Comparison of ENCODE assay signal across 9 cellular contexts in the genomic region with DNA sequence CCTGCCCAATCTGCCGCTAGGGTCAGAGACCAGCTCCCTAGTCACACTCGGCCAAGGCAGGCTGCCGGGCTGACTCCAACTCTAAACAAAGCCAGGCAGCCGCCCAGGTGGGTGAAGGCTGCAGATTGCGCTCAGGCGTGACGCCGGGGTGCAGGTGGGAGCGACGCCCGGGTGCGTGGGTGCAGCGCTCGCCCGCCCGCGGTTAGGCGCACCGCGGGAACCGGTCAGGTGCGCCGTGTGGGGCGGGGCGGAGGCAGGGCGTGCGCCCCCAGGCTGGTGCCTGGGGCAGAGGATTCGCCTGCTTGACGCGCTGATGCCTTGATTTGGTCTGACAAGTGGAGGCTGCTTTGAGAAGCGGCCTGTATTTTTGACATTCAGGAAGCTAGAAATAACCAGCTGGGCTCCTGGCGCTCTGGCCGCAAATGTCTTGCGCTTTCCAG.
DNase-seq lines count a peak whose midpoint lies in the region; ATAC-seq, FAIRE-seq and TF ChIP-seq lines count a peak whose summit lies in the region.
"Had no signal": no experiment of that assay in that cellular context is flagged by ENCODE, and none has a peak within 500 bp of the region (broad histone marks: within the 10 kb centered on the region; RNA-seq: fewer than 3 reads in every experiment).

No MANE protein-coding gene starts in this region.

- 0 out of 2 replicates have a peak, but pooled peaks cover 5% of the 10 kb centered on the region for H3F3A ChIP-seq in SU-DHL-6 (ENCODE audit: insufficient read depth)

- H4K20me1 ChIP-seq in SU-DHL-6 (ENCODE audit: low read depth, low read length) (no peaks in the 10 kb centered on the region), GM12878 (ENCODE audit: control insufficient read depth, insufficient read depth) (no peaks in the 10 kb centered on the region)

- under 1% methylated on average over 32 of the region's 34 CpGs for WGBS in GM12878 (ENCODE audit: insufficient coverage, insufficient replicate concordance, low lambda C conversion rate, missing lambda C conversion rate)
- WGBS in liver: 25% methylated on average over 34 of the region's 34 CpGs

- in situ Hi-C loops in GM12878 (cut with MboI): no loop called here

- H3K9ac ChIP-seq in SU-DHL-6 (ENCODE audit: low read length) (peak overlapping the region; percentile 33; the same call in 1 of the 2 replicates), GM12878 (ENCODE audit: control insufficient read depth, insufficient read depth, low read length) (peak overlapping the region; percentile 48), liver (ENCODE audit: low read depth in 1 of 2, low read length in 2 of 2) (peak overlapping the region in 1 of 2 donors; percentile 23)

- peak; percentile 65 for TF ChIP-seq POLR2A in GM12878 (IDR thresholded peaks at IDR 0.05; ENCODE audit: low read depth, low read length)

- no peaks in the 10 kb centered on the region for H3K27me3 ChIP-seq in SU-DHL-6 (ENCODE audit: low read length)
- H3K27me3 ChIP-seq in GM12878 (replicated peaks in 1 of 2; ENCODE audit: control insufficient read depth in 2 of 2, insufficient read depth in 2 of 2, low read length in 1 of 2): no peaks in the 10 kb centered on the region
- no peaks in the 10 kb centered on the region for H3K27me3 ChIP-seq in liver (ENCODE audit: control insufficient read depth in 4 of 4, insufficient read depth in 4 of 4, low read length in 3 of 4)

- H3K79me2 ChIP-seq in SU-DHL-6 (ENCODE audit: insufficient read depth, low read length) (no peaks in the 10 kb centered on the region), GM12878 (ENCODE audit: control insufficient read depth, insufficient read depth, low read length) (no peaks in the 10 kb centered on the region)

- H3K4me2 ChIP-seq in SU-DHL-6 (ENCODE audit: low read depth, low read length, poor library complexity, severe bottlenecking): peak overlapping the region; percentile 64
- peak overlapping the region; percentile 39 for H3K4me2 ChIP-seq in GM12878 (ENCODE audit: control insufficient read depth, insufficient read depth)

- peak; percentile 17 for DNase-seq in NOMO-1 treated with DMSO at 0.1 percent for 48 hours (lab: John Stamatoyannopoulos, UW; ENCODE audit: unreplicated experiment)
- no peak for DNase-seq in NOMO-1 (lab: John Stamatoyannopoulos, UW; ENCODE audit: unreplicated experiment in 2 of 2)
- peak; percentile 52 for DNase-seq in GM12878 (ENCODE audit: low read depth, low spot score)
- peak; percentile 48 to 74 for DNase-seq in stimulated activated CD8-positive, alpha-beta memory T cell treated with anti-CD3 and anti-CD28 coated beads, Interleukin-7, amount 100 ng/mL, for 4 hours (ENCODE audit: low read depth in 2 of 2)
- no peak for DNase-seq in Kasumi-1 (lab: John Stamatoyannopoulos, UW)

- intact Hi-C loops in GM12878 (cut with micrococcal nuclease; ENCODE audit: unreplicated experiment): loop anchor here (1.0 kb wide), 1 partner anchor 23 kb away; no protein-coding TSS in a partner anchor

- FAIRE-seq in GM12878 (lab: Jason Lieb, UNC): peak; percentile 80
- FAIRE-seq: frontal cortex had no signal

- CTCF ChIA-PET in GM12878 (lab: Yijun Ruan, JAX): interaction anchor here (1.0 to 1.3 kb wide), 5 partner anchors 9 to 151 kb away, joined by 3 to 7 read pairs (median 3); no protein-coding TSS in a partner anchor

- TF ChIP-seq CTCF in SU-DHL-6 (IDR thresholded peaks at IDR 0.05; ENCODE audit: insufficient read depth, low read length, poor library complexity, severe bottlenecking) (no peak), GM12878 (IDR thresholded peaks at IDR 0.05 in 2 of 3, conservative IDR thresholded peaks at IDR 0.05 in 1 of 3; ENCODE audit: control insufficient read depth in 2 of 3, extremely low read depth in 1 of 3, insufficient read depth in 1 of 3, low read depth in 3 of 3, low read length in 3 of 3) (no peak), liver (IDR thresholded peaks at IDR 0.05; ENCODE audit: low read depth, low read length, missing input control) (peak; percentile 42)

- H3K4me1 ChIP-seq in GM12878 (ENCODE audit: control insufficient read depth, insufficient read depth, low read length): peaks cover 22% of the 10 kb centered on the region
- peaks cover 3 to 14% (median 10%) of the 10 kb centered on the region in 4 donors for H3K4me1 ChIP-seq in liver (ENCODE audit: control insufficient read depth in 4 of 4, insufficient read depth in 4 of 4, low read length in 3 of 4)

- POLR2A ChIA-PET in GM12878 (lab: Charles Lee): interaction anchor here (0.6 to 0.9 kb wide), 2 partner anchors 10 to 12 kb away, joined by 3 to 4 read pairs; no protein-coding TSS in a partner anchor

- H3K36me3 ChIP-seq in SU-DHL-6 (ENCODE audit: low read length) (no peaks in the 10 kb centered on the region), GM12878 (ENCODE audit: control insufficient read depth in 2 of 2, insufficient read depth in 2 of 2, low read length in 1 of 2) (no peaks in the 10 kb centered on the region), liver (ENCODE audit: control insufficient read depth in 4 of 4, insufficient read depth in 3 of 4, low read depth in 1 of 4, low read length in 3 of 4) (no peaks in the 10 kb centered on the region)

- H3K9me3 ChIP-seq in SU-DHL-6 (ENCODE audit: insufficient read depth, low read length): no peaks in the 10 kb centered on the region
- no peaks in the 10 kb centered on the region; the same call in 2 of the 3 replicates for H3K9me3 ChIP-seq in GM12878 (replicated peaks; ENCODE audit: control insufficient read depth, insufficient read depth, low read length)
- no peaks in the 10 kb centered on the region for H3K9me3 ChIP-seq in liver (ENCODE audit: control insufficient read depth in 4 of 4, low read length in 3 of 4)

- TF ChIP-seq RAD21 in GM12878 (IDR thresholded peaks at IDR 0.05; ENCODE audit: insufficient read depth, low read depth, low read length) (no peak), liver (IDR thresholded peaks at IDR 0.05) (peak; percentile 47 to 67)

- SMC1A ChIA-PET in GM12878 (lab: Charles Lee; ENCODE audit: uncharacterized antibody, unreplicated experiment): interaction anchor here (0.9 to 2.1 kb wide), 14 partner anchors 11 to 151 kb away, joined by 3 to 7 read pairs (median 5); no protein-coding TSS in a partner anchor

- H2AFZ ChIP-seq in SU-DHL-6 (ENCODE audit: low read depth, low read length, severe bottlenecking): no peak overlapping the region
- H2AFZ ChIP-seq in GM12878 (ENCODE audit: control insufficient read depth, low read depth, low read length): peak overlapping the region; percentile 61

- no peaks in the 10 kb centered on the region for H3K9me2 ChIP-seq in SU-DHL-6 (replicated peaks; ENCODE audit: insufficient read depth, low read length)

- TF ChIP-seq EP300 in GM12878 (IDR thresholded peaks at IDR 0.05; ENCODE audit: borderline replicate concordance in 1 of 2, control insufficient read depth in 1 of 2, low read depth in 2 of 2, low read length in 2 of 2): no peak

- H3K27ac ChIP-seq in SU-DHL-6 (ENCODE audit: low read depth, low read length): peak overlapping the region; percentile 45
- no peak overlapping the region for H3K27ac ChIP-seq in GM12878 (ENCODE audit: control insufficient read depth, insufficient read depth)
- H3K27ac ChIP-seq in liver (ENCODE audit: low read depth in 1 of 2, low read length in 2 of 2): peak overlapping the region; percentile 17 to 44

- peak overlapping the region; percentile 8 for H3K4me3 ChIP-seq in SU-DHL-6 (ENCODE audit: insufficient read depth, low read length, poor library complexity, severe bottlenecking)
- H3K4me3 ChIP-seq in GM12878: peak overlapping the region; percentile 66
- H3K4me3 ChIP-seq in liver (ENCODE audit: low read depth in 1 of 3, low read length in 3 of 3): peak overlapping the region in 1 of 3 donors; percentile 21

- RAD21 ChIA-PET in GM12878 (lab: Charles Lee; ENCODE audit: unreplicated experiment): interaction anchor here (0.6 to 2.2 kb wide), 10 partner anchors 9 to 193 kb away, joined by 3 to 7 read pairs (median 4); partner anchors contain the start of gene SNAPC1

- no TSS peak for BruUV-seq in GM12878 (replicated peaks; lab: Mats Ljungman, UMichigan)

- ATAC-seq in HG03103 (IDR thresholded peaks at IDR 0.05; ENCODE audit: low read depth, unreplicated experiment) (peak; percentile 79), GM12878 (peak; percentile 92)

TF ChIP-seq in GM12878, 131 proteins besides CTCF, POLR2A, EP300 and RAD21 (continues in another document):
- TF ChIP-seq SPI1 (IDR thresholded peaks at IDR 0.05; ENCODE audit: borderline replicate concordance, insufficient read depth, low read depth, low read length) (no peak), RELA (IDR thresholded peaks at IDR 0.05; ENCODE audit: borderline replicate concordance, partially characterized antibody) (no peak)

TF ChIP-seq in liver, 16 proteins besides CTCF, POLR2A, EP300 and RAD21:
- TF ChIP-seq MAX (IDR thresholded peaks at IDR 0.05): no peak
- TF ChIP-seq SP1 (IDR thresholded peaks at IDR 0.05): no peak
- no peak for TF ChIP-seq GABPA (IDR thresholded peaks at IDR 0.05 in 1 of 2, conservative IDR thresholded peaks at IDR 0.05 in 1 of 2)
- peak in 1 of 2 donors; percentile 27 for TF ChIP-seq HNF4A (conservative IDR thresholded peaks at IDR 0.05)
- TF ChIP-seq, protein P1, sequence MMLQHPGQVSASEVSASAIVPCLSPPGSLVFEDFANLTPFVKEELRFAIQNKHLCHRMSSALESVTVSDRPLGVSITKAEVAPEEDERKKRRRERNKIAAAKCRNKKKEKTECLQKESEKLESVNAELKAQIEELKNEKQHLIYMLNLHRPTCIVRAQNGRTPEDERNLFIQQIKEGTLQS (IDR thresholded peaks at IDR 0.05): no peak
- TF ChIP-seq YY1 (IDR thresholded peaks at IDR 0.05): no peak

Comparison
In these comparisons a context has a peak if more than half of its experiments do, and no peak if none do; other contexts are left out.
1. DNase-seq: peak in NOMO-1 treated with DMSO at 0.1 percent for 48 hours (single experiment), GM12878 (single experiment) and stimulated activated CD8-positive, alpha-beta memory T cell treated with anti-CD3 and anti-CD28 coated beads, Interleukin-7, amount 100 ng/mL, for 4 hours (2 of 2); none in NOMO-1 (0 of 2) and Kasumi-1 (0 of 2).